In genomic region chr16:11183951-11184350, GRCh38 we compare ENCODE assay signal across 20 cellular contexts.
DNase-seq lines count a peak whose midpoint lies in the region; ATAC-seq and TF ChIP-seq lines count a peak whose summit lies in the region.
"Had no signal": no experiment of that assay in that cellular context is flagged by ENCODE, and none has a peak within 500 bp of the region (broad histone marks: within the 10 kb centered on the region; RNA-seq: fewer than 3 reads in every experiment).

No MANE protein-coding gene starts in this region.

- H3K36me3 ChIP-seq in GM23338 (ENCODE audit: insufficient read depth), result no peaks in the 10 kb centered on the region
- H3K36me3 ChIP-seq in brain microvascular endothelial cell (replicated peaks), result no peaks in the 10 kb centered on the region
- H3K36me3 ChIP-seq: pancreas, thoracic aorta had no signal

- peaks cover 9% of the 10 kb centered on the region; the same call in 1 of the 2 replicates for H3K4me1 ChIP-seq in GM23338 (ENCODE audit: insufficient read depth)
- H3K4me1 ChIP-seq: pancreas had no signal

- no peaks in the 10 kb centered on the region for H3K27me3 ChIP-seq in GM23338 (ENCODE audit: insufficient read depth)
- H3K27me3 ChIP-seq in brain microvascular endothelial cell (replicated peaks), result no peaks in the 10 kb centered on the region
- H3K27me3 ChIP-seq: pancreas had no signal

- no peak overlapping the region for H2AFZ ChIP-seq in GM23338

- in situ Hi-C loops in brain microvascular endothelial cell (cut with HindIII; ENCODE audit: low pct_ligation_motif_present, low sequenced_read_pairs), result no loop called here

- H3K36me3 Mint-ChIP-seq in activated T-cell treated with anti-CD3 and anti-CD28 coated beads, Interleukin-2, amount 50 U/mL, for 24 hours (ENCODE audit: low read depth), result peaks cover 29% of the 10 kb centered on the region
- no peaks in the 10 kb centered on the region for H3K36me3 Mint-ChIP-seq in GM23338 (ENCODE audit: low read depth)
- H3K36me3 Mint-ChIP-seq in stimulated activated effector memory CD8-positive, alpha-beta T cell treated with anti-CD3 and anti-CD28 coated beads, Interleukin-12 subunit alpha, Interleukin-12 subunit beta, amount 100 ng/mL, for 72 hours, result peaks cover 11% of the 10 kb centered on the region

- H4K20me1 ChIP-seq in GM23338 (replicated peaks; ENCODE audit: insufficient read depth), result no peaks in the 10 kb centered on the region

- H3K79me2 ChIP-seq in GM23338 (replicated peaks; ENCODE audit: insufficient read depth), result no peaks in the 10 kb centered on the region

- no peak overlapping the region for H3K4me2 ChIP-seq in GM23338
- H3K4me2 ChIP-seq: KMS-11 had no signal

- H3K4me3 Mint-ChIP-seq in activated T-cell treated with anti-CD3 and anti-CD28 coated beads, Interleukin-2, amount 50 U/mL, for 24 hours, result no peak overlapping the region
- no peak overlapping the region for H3K4me3 Mint-ChIP-seq in GM23338
- peak overlapping the region; percentile 20 for H3K4me3 Mint-ChIP-seq in stimulated activated effector memory CD8-positive, alpha-beta T cell treated with anti-CD3 and anti-CD28 coated beads, Interleukin-12 subunit alpha, Interleukin-12 subunit beta, amount 100 ng/mL, for 72 hours
- H3K4me3 Mint-ChIP-seq: CD8-positive, alpha-beta T cell had no signal

- no peak overlapping the region for H3K4me3 ChIP-seq in GM23338
- H3K4me3 ChIP-seq in brain microvascular endothelial cell (ENCODE audit: low read depth, low read length), result no peak overlapping the region
- H3K4me3 ChIP-seq: pancreas, thoracic aorta had no signal

- TF ChIP-seq CTCF in GM23338 (conservative IDR thresholded peaks at IDR 0.05; ENCODE audit: low read depth in 2 of 2), result 0 out of 4 replicates have a peak, but pooled peaks of 1 of the 2 experiments have one; percentile 11
- peak; percentile 21 for TF ChIP-seq CTCF in brain microvascular endothelial cell (IDR thresholded peaks at IDR 0.05; ENCODE audit: low read depth, low read length, missing control alignments)

- H3K4me1 Mint-ChIP-seq in activated T-cell treated with anti-CD3 and anti-CD28 coated beads, Interleukin-2, amount 50 U/mL, for 24 hours (ENCODE audit: low read depth), result peaks cover 62% of the 10 kb centered on the region
- H3K4me1 Mint-ChIP-seq in GM23338, result peaks cover 25% of the 10 kb centered on the region
- H3K4me1 Mint-ChIP-seq in stimulated activated effector memory CD8-positive, alpha-beta T cell treated with anti-CD3 and anti-CD28 coated beads, Interleukin-12 subunit alpha, Interleukin-12 subunit beta, amount 100 ng/mL, for 72 hours, result peaks cover 44% of the 10 kb centered on the region

- ATAC-seq in GM23338, result 0 out of 3 replicates have a peak, but pooled peaks have one; percentile 6
- no peak for ATAC-seq in stimulated activated effector memory CD8-positive, alpha-beta T cell treated with anti-CD3 and anti-CD28 coated beads, Interleukin-12 subunit alpha, Interleukin-12 subunit beta, amount 100 ng/mL, for 72 hours
- ATAC-seq: CD8-positive, alpha-beta T cell; pancreas; right cardiac atrium had no signal

- peak overlapping the region; percentile 79 for H3K27ac Mint-ChIP-seq in activated T-cell treated with anti-CD3 and anti-CD28 coated beads, Interleukin-2, amount 50 U/mL, for 24 hours
- 0 out of 2 replicates have a peak overlapping the region, but pooled peaks have one; percentile 48 for H3K27ac Mint-ChIP-seq in GM23338
- peak overlapping the region; percentile 88 for H3K27ac Mint-ChIP-seq in stimulated activated effector memory CD8-positive, alpha-beta T cell treated with anti-CD3 and anti-CD28 coated beads, Interleukin-12 subunit alpha, Interleukin-12 subunit beta, amount 100 ng/mL, for 72 hours

- no peaks in the 10 kb centered on the region for H3K27me3 Mint-ChIP-seq in activated T-cell treated with anti-CD3 and anti-CD28 coated beads, Interleukin-2, amount 50 U/mL, for 24 hours
- H3K27me3 Mint-ChIP-seq in GM23338 (ENCODE audit: insufficient read depth, low read depth, poor library complexity), result peaks cover 11% of the 10 kb centered on the region

- no peaks in the 10 kb centered on the region for H3K9me2 ChIP-seq in GM23338 (ENCODE audit: insufficient read depth)

- no peaks in the 10 kb centered on the region for H3F3A ChIP-seq in GM23338 (replicated peaks; ENCODE audit: low read depth)

- no peak for DNase-seq in activated T-cell treated with anti-CD3 and anti-CD28 coated beads, Interleukin-2, amount 50 U/mL, for 24 hours
- no peak for DNase-seq in activated T-cell treated with anti-CD3 and anti-CD28 coated beads, Interleukin-2, amount 50 U/mL, for 1 hour
- DNase-seq in GM23338 (ENCODE audit: low spot score) (no peak), brain microvascular endothelial cell (no peak), medulla oblongata (ENCODE audit: extremely low spot score) (no peak)
- no peak for DNase-seq in stimulated activated effector memory CD8-positive, alpha-beta T cell treated with anti-CD3 and anti-CD28 coated beads, Interleukin-12 subunit alpha, Interleukin-12 subunit beta, amount 100 ng/mL, for 72 hours (ENCODE audit: low spot score in 2 of 2)
- no peak for DNase-seq in central memory CD4-positive, alpha-beta T cell
- DNase-seq: activated effector memory CD4-positive, alpha-beta T cell treated with anti-CD3 and anti-CD28 coated beads, Interleukin-2, amount 50 U/mL, for 16 hours; amygdala; HCEC 1CT; hippocampal formation; MV-4-11; NCI-H2029 treated with DMSO at 0.1 percent for 48 hours; pancreas; right cardiac atrium; SIG-M5 had no signal

- H3K9me3 Mint-ChIP-seq in activated T-cell treated with anti-CD3 and anti-CD28 coated beads, Interleukin-2, amount 50 U/mL, for 24 hours, result no peaks in the 10 kb centered on the region
- no peaks in the 10 kb centered on the region for H3K9me3 Mint-ChIP-seq in GM23338
- H3K9me3 Mint-ChIP-seq in stimulated activated effector memory CD8-positive, alpha-beta T cell treated with anti-CD3 and anti-CD28 coated beads, Interleukin-12 subunit alpha, Interleukin-12 subunit beta, amount 100 ng/mL, for 72 hours, result no peaks in the 10 kb centered on the region
- H3K9me3 Mint-ChIP-seq: CD8-positive, alpha-beta T cell had no signal

- H3K27ac ChIP-seq in GM23338 (ENCODE audit: low read depth) (no peak overlapping the region), brain microvascular endothelial cell (no peak overlapping the region)
- H3K27ac ChIP-seq: KMS-11, pancreas, thoracic aorta, VCaP had no signal

TF ChIP-seq in GM23338, 12 proteins besides CTCF, POLR2A, EP300 and RAD21 (continues in another document):
- TF ChIP-seq, protein P1, sequence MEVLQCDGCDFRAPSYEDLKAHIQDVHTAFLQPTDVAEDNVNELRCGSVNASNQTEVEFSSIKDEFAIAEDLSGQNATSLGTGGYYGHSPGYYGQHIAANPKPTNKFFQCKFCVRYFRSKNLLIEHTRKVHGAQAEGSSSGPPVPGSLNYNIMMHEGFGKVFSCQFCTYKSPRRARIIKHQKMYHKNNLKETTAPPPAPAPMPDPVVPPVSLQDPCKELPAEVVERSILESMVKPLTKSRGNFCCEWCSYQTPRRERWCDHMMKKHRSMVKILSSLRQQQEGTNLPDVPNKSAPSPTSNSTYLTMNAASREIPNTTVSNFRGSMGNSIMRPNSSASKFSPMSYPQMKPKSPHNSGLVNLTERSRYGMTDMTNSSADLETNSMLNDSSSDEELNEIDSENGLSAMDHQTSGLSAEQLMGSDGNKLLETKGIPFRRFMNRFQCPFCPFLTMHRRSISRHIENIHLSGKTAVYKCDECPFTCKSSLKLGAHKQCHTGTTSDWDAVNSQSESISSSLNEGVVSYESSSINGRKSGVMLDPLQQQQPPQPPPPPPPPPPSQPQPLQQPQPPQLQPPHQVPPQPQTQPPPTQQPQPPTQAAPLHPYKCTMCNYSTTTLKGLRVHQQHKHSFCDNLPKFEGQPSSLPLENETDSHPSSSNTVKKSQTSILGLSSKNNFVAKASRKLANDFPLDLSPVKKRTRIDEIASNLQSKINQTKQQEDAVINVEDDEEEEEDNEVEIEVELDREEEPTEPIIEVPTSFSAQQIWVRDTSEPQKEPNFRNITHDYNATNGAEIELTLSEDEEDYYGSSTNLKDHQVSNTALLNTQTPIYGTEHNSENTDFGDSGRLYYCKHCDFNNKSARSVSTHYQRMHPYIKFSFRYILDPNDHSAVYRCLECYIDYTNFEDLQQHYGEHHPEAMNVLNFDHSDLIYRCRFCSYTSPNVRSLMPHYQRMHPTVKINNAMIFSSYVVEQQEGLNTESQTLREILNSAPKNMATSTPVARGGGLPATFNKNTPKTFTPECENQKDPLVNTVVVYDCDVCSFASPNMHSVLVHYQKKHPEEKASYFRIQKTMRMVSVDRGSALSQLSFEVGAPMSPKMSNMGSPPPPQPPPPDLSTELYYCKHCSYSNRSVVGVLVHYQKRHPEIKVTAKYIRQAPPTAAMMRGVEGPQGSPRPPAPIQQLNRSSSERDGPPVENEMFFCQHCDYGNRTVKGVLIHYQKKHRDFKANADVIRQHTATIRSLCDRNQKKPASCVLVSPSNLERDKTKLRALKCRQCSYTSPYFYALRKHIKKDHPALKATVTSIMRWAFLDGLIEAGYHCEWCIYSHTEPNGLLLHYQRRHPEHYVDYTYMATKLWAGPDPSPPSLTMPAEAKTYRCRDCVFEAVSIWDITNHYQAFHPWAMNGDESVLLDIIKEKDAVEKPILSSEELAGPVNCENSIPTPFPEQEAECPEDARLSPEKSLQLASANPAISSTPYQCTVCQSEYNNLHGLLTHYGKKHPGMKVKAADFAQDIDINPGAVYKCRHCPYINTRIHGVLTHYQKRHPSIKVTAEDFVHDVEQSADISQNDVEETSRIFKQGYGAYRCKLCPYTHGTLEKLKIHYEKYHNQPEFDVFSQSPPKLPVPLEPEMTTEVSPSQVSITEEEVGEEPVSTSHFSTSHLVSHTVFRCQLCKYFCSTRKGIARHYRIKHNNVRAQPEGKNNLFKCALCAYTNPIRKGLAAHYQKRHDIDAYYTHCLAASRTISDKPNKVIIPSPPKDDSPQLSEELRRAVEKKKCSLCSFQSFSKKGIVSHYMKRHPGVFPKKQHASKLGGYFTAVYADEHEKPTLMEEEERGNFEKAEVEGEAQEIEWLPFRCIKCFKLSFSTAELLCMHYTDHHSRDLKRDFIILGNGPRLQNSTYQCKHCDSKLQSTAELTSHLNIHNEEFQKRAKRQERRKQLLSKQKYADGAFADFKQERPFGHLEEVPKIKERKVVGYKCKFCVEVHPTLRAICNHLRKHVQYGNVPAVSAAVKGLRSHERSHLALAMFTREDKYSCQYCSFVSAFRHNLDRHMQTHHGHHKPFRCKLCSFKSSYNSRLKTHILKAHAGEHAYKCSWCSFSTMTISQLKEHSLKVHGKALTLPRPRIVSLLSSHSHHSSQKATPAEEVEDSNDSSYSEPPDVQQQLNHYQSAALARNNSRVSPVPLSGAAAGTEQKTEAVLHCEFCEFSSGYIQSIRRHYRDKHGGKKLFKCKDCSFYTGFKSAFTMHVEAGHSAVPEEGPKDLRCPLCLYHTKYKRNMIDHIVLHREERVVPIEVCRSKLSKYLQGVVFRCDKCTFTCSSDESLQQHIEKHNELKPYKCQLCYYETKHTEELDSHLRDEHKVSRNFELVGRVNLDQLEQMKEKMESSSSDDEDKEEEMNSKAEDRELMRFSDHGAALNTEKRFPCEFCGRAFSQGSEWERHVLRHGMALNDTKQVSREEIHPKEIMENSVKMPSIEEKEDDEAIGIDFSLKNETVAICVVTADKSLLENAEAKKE (CRISPR knock-in tag; IDR thresholded peaks at IDR 0.05), result no peak
- TF ChIP-seq EZH2phosphoT487 (IDR thresholded peaks at IDR 0.05; ENCODE audit: unreplicated experiment) (no peak), EZH2 (IDR thresholded peaks at IDR 0.05; ENCODE audit: low read depth, unreplicated experiment) (no peak)
